9 cellular contexts compared by ENCODE assay signal in genomic region chr15:23564798-23565394, GRCh38. TPM values are rescaled to one million over a fixed set of nuclear protein-coding genes. Genes with fewer than 3 reads are reported as not detected.
DNase-seq lines count a peak whose midpoint lies in the region; ATAC-seq and TF ChIP-seq lines count a peak whose summit lies in the region.
"Had no signal": no experiment of that assay in that cellular context is flagged by ENCODE, and none has a peak within 500 bp of the region (broad histone marks: within the 10 kb centered on the region; RNA-seq: fewer than 3 reads in every experiment).

No MANE protein-coding gene starts in this region.

- peak overlapping the region; percentile 92 for H3K4me3 Mint-ChIP-seq in CD4-positive, alpha-beta T cell
- H3K4me3 Mint-ChIP-seq in activated CD8-positive, alpha-beta T cell treated with anti-CD3 and anti-CD28 coated beads for 36 hours, result peak overlapping the region; percentile 60

- no peak for ATAC-seq in CD4-positive, alpha-beta T cell (ENCODE audit: poor library complexity)
- no peak for ATAC-seq in activated CD8-positive, alpha-beta T cell treated with anti-CD3 and anti-CD28 coated beads for 36 hours
- ATAC-seq in GM19397 (IDR thresholded peaks at IDR 0.05; ENCODE audit: unreplicated experiment), result no peak
- ATAC-seq: GM12878 had no signal

- H3K27me3 Mint-ChIP-seq in CD4-positive, alpha-beta T cell, result peaks cover 10% of the 10 kb centered on the region
- no peaks in the 10 kb centered on the region for H3K27me3 Mint-ChIP-seq in activated CD8-positive, alpha-beta T cell treated with anti-CD3 and anti-CD28 coated beads for 36 hours

- CTCF ChIA-PET in CD4-positive, alpha-beta T cell (lab: Charles Lee), result no interaction called here
- CTCF ChIA-PET in activated CD8-positive, alpha-beta T cell treated with anti-CD3 and anti-CD28 coated beads for 36 hours (lab: Charles Lee), result no interaction called here

- POLR2A ChIA-PET in CD4-positive, alpha-beta T cell (lab: Charles Lee), result no interaction called here
- POLR2A ChIA-PET in activated CD8-positive, alpha-beta T cell treated with anti-CD3 and anti-CD28 coated beads for 36 hours (lab: Charles Lee), result no interaction called here

- peaks cover 3% of the 10 kb centered on the region for H3K9me3 Mint-ChIP-seq in CD4-positive, alpha-beta T cell
- no peaks in the 10 kb centered on the region for H3K9me3 Mint-ChIP-seq in activated CD8-positive, alpha-beta T cell treated with anti-CD3 and anti-CD28 coated beads for 36 hours

- H3K36me3 ChIP-seq in muscle layer of colon (ENCODE audit: insufficient read depth, low read length), result no peaks in the 10 kb centered on the region

- no peak overlapping the region for H3K27ac ChIP-seq in CD4-positive, alpha-beta T cell (ENCODE audit: low read depth, low read length)
- H3K27ac ChIP-seq in muscle layer of colon (ENCODE audit: low read depth, low read length), result peak overlapping the region; percentile 39

- no peaks in the 10 kb centered on the region for H3K9me3 ChIP-seq in CD4-positive, alpha-beta T cell (ENCODE audit: control insufficient read depth, low read length)
- no peaks in the 10 kb centered on the region for H3K9me3 ChIP-seq in muscle layer of colon (ENCODE audit: low read length)

- H3K36me3 Mint-ChIP-seq in CD4-positive, alpha-beta T cell (ENCODE audit: low read depth), result peaks cover 6% of the 10 kb centered on the region
- no peaks in the 10 kb centered on the region for H3K36me3 Mint-ChIP-seq in activated CD8-positive, alpha-beta T cell treated with anti-CD3 and anti-CD28 coated beads for 36 hours (ENCODE audit: low read depth)

- DNase-seq in CD4-positive, alpha-beta T cell, result no peak
- DNase-seq in LHCN-M2 (ENCODE audit: low read depth), result peak; percentile 29
- DNase-seq in activated CD8-positive, alpha-beta T cell treated with anti-CD3 and anti-CD28 coated beads for 36 hours, result no peak
- DNase-seq in RPMI8226, result no peak
- DNase-seq in effector CD4-positive, alpha-beta T cell, result no peak
- DNase-seq in NCI-H1092 (lab: John Stamatoyannopoulos, UW), result no peak

- no peak for TF ChIP-seq CTCF in CD4-positive, alpha-beta T cell (IDR thresholded peaks at IDR 0.05)
- TF ChIP-seq CTCF in activated CD8-positive, alpha-beta T cell treated with anti-CD3 and anti-CD28 coated beads for 36 hours (IDR thresholded peaks at IDR 0.05), result no peak

- no peaks in the 10 kb centered on the region for H3K27me3 ChIP-seq in CD4-positive, alpha-beta T cell (ENCODE audit: control insufficient read depth, insufficient read depth, low read length)
- no peaks in the 10 kb centered on the region for H3K27me3 ChIP-seq in muscle layer of colon (ENCODE audit: control insufficient read depth in 1 of 2, insufficient read depth in 2 of 2, low read length in 2 of 2)

- H3K27ac Mint-ChIP-seq in CD4-positive, alpha-beta T cell, result peak overlapping the region; percentile 90
- peak overlapping the region; percentile 25 for H3K27ac Mint-ChIP-seq in activated CD8-positive, alpha-beta T cell treated with anti-CD3 and anti-CD28 coated beads for 36 hours

- intact Hi-C loops in CD4-positive, alpha-beta T cell (cut with DNase I, micrococcal nuclease), result no loop called here
- intact Hi-C loops in activated CD8-positive, alpha-beta T cell treated with anti-CD3 and anti-CD28 coated beads for 36 hours (cut with micrococcal nuclease), result no loop called here

- H3K9ac ChIP-seq in muscle layer of colon (ENCODE audit: low read length), result no peak overlapping the region

- H3K4me1 Mint-ChIP-seq in CD4-positive, alpha-beta T cell (ENCODE audit: low read depth), result peaks cover 4% of the 10 kb centered on the region
- H3K4me1 Mint-ChIP-seq in activated CD8-positive, alpha-beta T cell treated with anti-CD3 and anti-CD28 coated beads for 36 hours (ENCODE audit: low read depth), result no peaks in the 10 kb centered on the region

- no peak overlapping the region for H3K4me3 ChIP-seq in muscle layer of colon (ENCODE audit: low read depth in 1 of 2, low read length in 2 of 2)
- H3K4me3 ChIP-seq: GM12878 had no signal

- no peaks in the 10 kb centered on the region for H3K4me1 ChIP-seq in muscle layer of colon (ENCODE audit: insufficient read depth, low read length)

RNA-seq across cellular contexts. Expression of gene MKRN3, which starts 0.6 kb away (rescaled TPM):
- total RNA-seq in CD4-positive, alpha-beta T cell, result 1 to 10 TPM; 2.6 to 3.1 TPM
- total RNA-seq in LHCN-M2 (2014; rRNA removed), result 5.2 and 6.5 TPM in 2 replicates
- 1.1 TPM for polyA plus RNA-seq in LHCN-M2 (2012)
- total RNA-seq in activated CD8-positive, alpha-beta T cell treated with anti-CD3 and anti-CD28 coated beads for 36 hours, result 1 to 10 TPM; 1.3 to 1.6 TPM
- total RNA-seq: GM12878 had no signal
